8 cellular contexts compared by ENCODE assay signal in the genomic region with DNA sequence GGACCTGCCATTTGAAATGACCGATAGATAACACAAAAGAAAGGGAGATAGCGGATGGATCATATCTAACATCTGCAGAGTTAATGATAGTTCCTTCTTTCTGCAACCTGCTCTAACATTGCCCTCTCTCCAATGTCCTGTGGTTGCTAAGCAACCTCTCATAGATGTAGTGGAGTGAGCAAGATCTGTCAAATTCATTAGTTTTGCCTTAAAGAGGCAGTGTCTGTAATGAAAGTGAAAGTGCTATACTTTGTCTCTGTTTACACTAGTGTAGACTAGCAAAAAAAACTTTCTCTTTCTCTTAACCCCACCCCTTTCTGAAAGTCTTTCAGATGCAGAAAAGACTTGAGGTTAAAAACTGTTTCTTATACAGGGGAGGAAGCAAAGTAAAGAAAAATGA.
DNase-seq lines count a peak whose midpoint lies in the region; ATAC-seq lines count a peak whose summit lies in the region.

No MANE protein-coding gene starts in this region.

- POLR2A ChIA-PET in CD4-positive, alpha-beta memory T cell (lab: Charles Lee; ENCODE audit: partially characterized antibody) = no interaction called here

- intact Hi-C loops in CD4-positive, alpha-beta memory T cell (cut with micrococcal nuclease) = no loop called here

- peak overlapping the region; percentile 39 to 82 (median 64) for H3K4me3 Mint-ChIP-seq in CD4-positive, alpha-beta memory T cell
- peak overlapping the region; percentile 67 for H3K4me3 Mint-ChIP-seq in activated naive CD8-positive, alpha-beta T cell treated with anti-CD3 and anti-CD28 coated beads, Interleukin-2, amount 50 U/mL, for 24 hours
- peak overlapping the region; percentile 37 for H3K4me3 Mint-ChIP-seq in memory B cell

- H3K9me3 ChIP-seq in CD4-positive, alpha-beta memory T cell (ENCODE audit: control insufficient read depth in 1 of 2, low read length in 2 of 2) = no peaks in the 10 kb centered on the region
- no peaks in the 10 kb centered on the region for H3K9me3 ChIP-seq in HAP-1

- no peaks in the 10 kb centered on the region for H3K27me3 Mint-ChIP-seq in CD4-positive, alpha-beta memory T cell
- no peaks in the 10 kb centered on the region for H3K27me3 Mint-ChIP-seq in activated naive CD8-positive, alpha-beta T cell treated with anti-CD3 and anti-CD28 coated beads, Interleukin-2, amount 50 U/mL, for 24 hours
- no peaks in the 10 kb centered on the region for H3K27me3 Mint-ChIP-seq in memory B cell

- no peak overlapping the region for H3K27ac ChIP-seq in CD4-positive, alpha-beta memory T cell (ENCODE audit: low read depth, low read length)

- H3K27ac Mint-ChIP-seq in CD4-positive, alpha-beta memory T cell = peak overlapping the region in 5 of 7 donors; percentile 21 to 62 (median 54)
- no peak overlapping the region for H3K27ac Mint-ChIP-seq in activated naive CD8-positive, alpha-beta T cell treated with anti-CD3 and anti-CD28 coated beads, Interleukin-2, amount 50 U/mL, for 24 hours
- no peak overlapping the region for H3K27ac Mint-ChIP-seq in memory B cell

- H3K36me3 Mint-ChIP-seq in CD4-positive, alpha-beta memory T cell = no peaks in the 10 kb centered on the region
- no peaks in the 10 kb centered on the region for H3K36me3 Mint-ChIP-seq in activated naive CD8-positive, alpha-beta T cell treated with anti-CD3 and anti-CD28 coated beads, Interleukin-2, amount 50 U/mL, for 24 hours (ENCODE audit: low read depth)
- H3K36me3 Mint-ChIP-seq in memory B cell = no peaks in the 10 kb centered on the region

- in situ Hi-C loops in HAP-1 (cut with MboI; ENCODE audit: low sequenced_read_pairs) = no loop called here

- H3K27me3 ChIP-seq in CD4-positive, alpha-beta memory T cell (ENCODE audit: insufficient read depth, low read length) = no peaks in the 10 kb centered on the region
- no peaks in the 10 kb centered on the region for H3K27me3 ChIP-seq in HAP-1 (ENCODE audit: low read depth)

- peak overlapping the region in 1 of 2 donors; percentile 17 for H3K4me3 ChIP-seq in CD4-positive, alpha-beta memory T cell (ENCODE audit: low read length in 2 of 2)
- H3K4me3 ChIP-seq in HAP-1 = no peak overlapping the region

- peaks cover 0 to 4% (median under 1%) of the 10 kb centered on the region in 8 donors for H3K9me3 Mint-ChIP-seq in CD4-positive, alpha-beta memory T cell
- no peaks in the 10 kb centered on the region for H3K9me3 Mint-ChIP-seq in activated naive CD8-positive, alpha-beta T cell treated with anti-CD3 and anti-CD28 coated beads, Interleukin-2, amount 50 U/mL, for 24 hours
- H3K9me3 Mint-ChIP-seq in memory B cell = peaks cover 6% of the 10 kb centered on the region

- peaks cover 4 to 20% (median 5%) of the 10 kb centered on the region in 4 donors for H3K4me1 Mint-ChIP-seq in CD4-positive, alpha-beta memory T cell
- H3K4me1 Mint-ChIP-seq in activated naive CD8-positive, alpha-beta T cell treated with anti-CD3 and anti-CD28 coated beads, Interleukin-2, amount 50 U/mL, for 24 hours = peaks cover 19% of the 10 kb centered on the region
- peaks cover 2% of the 10 kb centered on the region for H3K4me1 Mint-ChIP-seq in memory B cell

- ATAC-seq in GM19452 (IDR thresholded peaks at IDR 0.05; ENCODE audit: unreplicated experiment) (peak; percentile 85), HG03460 (IDR thresholded peaks at IDR 0.05; ENCODE audit: unreplicated experiment) (peak; percentile 94), memory B cell (ENCODE audit: low read depth) (peak; percentile 68)
- ATAC-seq in activated naive CD8-positive, alpha-beta T cell treated with anti-CD3 and anti-CD28 coated beads, Interleukin-2, amount 50 U/mL, for 24 hours = peak; percentile 86

- CTCF ChIA-PET in CD4-positive, alpha-beta memory T cell (lab: Charles Lee; ENCODE audit: partially characterized antibody) = no interaction called here

- peak in 3 of 5 donors; percentile 24 to 27 (median 24) for DNase-seq in CD4-positive, alpha-beta memory T cell
- DNase-seq in activated naive CD8-positive, alpha-beta T cell treated with anti-CD3 and anti-CD28 coated beads, Interleukin-2, amount 50 U/mL, for 24 hours = no peak
- no peak for DNase-seq in memory B cell (ENCODE audit: low spot score in 2 of 2)
- DNase-seq in NCI-H1105 treated with DMSO at 0.1 percent for 48 hours (lab: John Stamatoyannopoulos, UW) = no peak
- no peak for DNase-seq in NCI-H1436 treated with DMSO at 0.1 percent for 48 hours (lab: John Stamatoyannopoulos, UW)
- DNase-seq in HAP-1 (ENCODE audit: low spot score in 2 of 2) = no peak

- peaks cover 13% of the 10 kb centered on the region for H3K4me1 ChIP-seq in CD4-positive, alpha-beta memory T cell (ENCODE audit: insufficient read depth, low read length)
- H3K4me1 ChIP-seq in HAP-1 = no peaks in the 10 kb centered on the region

- H3K36me3 ChIP-seq in CD4-positive, alpha-beta memory T cell (ENCODE audit: insufficient read depth, low read length) = no peaks in the 10 kb centered on the region
- H3K36me3 ChIP-seq in HAP-1 (replicated peaks) = no peaks in the 10 kb centered on the region

Comparison
In these comparisons a context has a peak if more than half of its experiments do, and no peak if none do; other contexts are left out.
1. DNase-seq: peak in CD4-positive, alpha-beta memory T cell (3 of 5); none in activated naive CD8-positive, alpha-beta T cell treated with anti-CD3 and anti-CD28 coated beads, Interleukin-2, amount 50 U/mL, for 24 hours (single experiment), memory B cell (0 of 2), NCI-H1105 treated with DMSO at 0.1 percent for 48 hours (single experiment), NCI-H1436 treated with DMSO at 0.1 percent for 48 hours (single experiment) and HAP-1 (0 of 2).
2. H3K27ac Mint-ChIP-seq: peak in CD4-positive, alpha-beta memory T cell (5 of 7); none in activated naive CD8-positive, alpha-beta T cell treated with anti-CD3 and anti-CD28 coated beads, Interleukin-2, amount 50 U/mL, for 24 hours (single experiment) and memory B cell (single experiment).
3. Peak in every context shown above with its lines, with median percentiles within 50 percentile points of each other: H3K4me3 Mint-ChIP-seq and ATAC-seq.